ENCODE assay signal across 21 cellular contexts in the genomic region with DNA sequence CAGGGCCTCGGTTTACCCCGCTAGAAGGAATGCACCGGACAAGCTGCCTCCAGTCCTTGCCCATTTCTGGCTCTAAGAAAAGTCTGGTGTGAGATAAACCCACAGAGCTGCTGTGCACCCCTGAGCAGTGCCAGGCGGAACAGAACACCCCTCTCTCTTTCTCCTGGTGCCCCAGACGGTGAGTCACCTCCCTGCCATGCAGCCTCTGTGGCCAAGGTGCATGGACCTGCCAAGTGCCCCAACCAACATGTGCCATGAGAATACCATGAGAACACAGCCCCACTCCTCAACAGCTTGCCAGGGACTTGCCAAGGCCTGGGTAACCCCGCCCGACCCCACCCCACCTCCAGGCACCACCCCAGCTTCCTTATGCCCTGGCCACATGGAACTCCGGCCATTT. TPM values are rescaled to one million over a fixed set of nuclear protein-coding genes. Genes with fewer than 3 reads are reported as not detected.
"Had no signal": no experiment of that assay in that cellular context is flagged by ENCODE, and none has a peak within 500 bp of the region (broad histone marks: within the 10 kb centered on the region; RNA-seq: fewer than 3 reads in every experiment).

No MANE protein-coding gene starts in this region.

- H3K4me1 ChIP-seq: left ventricle myocardium inferior had no signal

- H3K27me3 ChIP-seq: testis had no signal

- DNase-seq: activated CD4-positive, alpha-beta T cell treated with anti-CD3 and anti-CD28 coated beads for 36 hours; activated CD4-positive, alpha-beta T cell treated with anti-CD3 and anti-CD28 coated beads, Interleukin-2, amount 50 U/mL, for 4 hours; activated CD8-positive, alpha-beta memory T cell treated with anti-CD3 and anti-CD28 coated beads for 24 hours; activated CD8-positive, alpha-beta memory T cell treated with anti-CD3 and anti-CD28 coated beads, Interleukin-2, amount 50 U/mL, for 4 hours; activated naive CD4-positive, alpha-beta T cell treated with anti-CD3 and anti-CD28 coated beads, Interleukin-2, amount 50 U/mL, for 16 hours; activated naive CD8-positive, alpha-beta T cell treated with anti-CD3 and anti-CD28 coated beads, Interleukin-2, amount 50 U/mL, for 24 hours; activated T-cell treated with anti-CD3 and anti-CD28 coated beads, Interleukin-2, amount 50 U/mL, for 4 hours; anterior cingulate cortex; central memory CD4-positive, alpha-beta T cell; dermis blood vessel endothelial cell; effector memory CD4-positive, alpha-beta T cell; foreskin melanocyte; left ventricle myocardium inferior; occipital lobe; stimulated activated CD4-positive, alpha-beta T cell treated with anti-CD3 and anti-CD28 coated beads, Interleukin-2, amount 100 ng/mL, for 48 hours; stimulated activated CD8-positive, alpha-beta memory T cell treated with anti-CD3 and anti-CD28 coated beads, Interleukin-4, amount 100 ng/mL, for 48 hours; stimulated activated naive B cell treated with anti-CD40 and anti-IgM and Interleukin-4, amounts not matched to agents 10 μg/mL and 1 μg/mL and 100 μg/mL, for 72 hours; T1000; testis; trophoblast cell had no signal

- H3K4me2 ChIP-seq: smooth muscle cell had no signal

- H3K27ac ChIP-seq: left ventricle myocardium inferior had no signal

- H3K36me3 ChIP-seq: left ventricle myocardium inferior had no signal

- H3K4me3 ChIP-seq: left ventricle myocardium inferior, smooth muscle cell, testis had no signal

RNA-seq across cellular contexts. Expression of gene PPP2R2C, which starts 54.8 kb away (rescaled TPM):
- total RNA-seq: activated T-cell treated with anti-CD3 and anti-CD28 coated beads, Interleukin-2, amount 50 U/mL, for 4 hours had no signal
